9 cellular contexts compared by ENCODE assay signal in the genomic region with DNA sequence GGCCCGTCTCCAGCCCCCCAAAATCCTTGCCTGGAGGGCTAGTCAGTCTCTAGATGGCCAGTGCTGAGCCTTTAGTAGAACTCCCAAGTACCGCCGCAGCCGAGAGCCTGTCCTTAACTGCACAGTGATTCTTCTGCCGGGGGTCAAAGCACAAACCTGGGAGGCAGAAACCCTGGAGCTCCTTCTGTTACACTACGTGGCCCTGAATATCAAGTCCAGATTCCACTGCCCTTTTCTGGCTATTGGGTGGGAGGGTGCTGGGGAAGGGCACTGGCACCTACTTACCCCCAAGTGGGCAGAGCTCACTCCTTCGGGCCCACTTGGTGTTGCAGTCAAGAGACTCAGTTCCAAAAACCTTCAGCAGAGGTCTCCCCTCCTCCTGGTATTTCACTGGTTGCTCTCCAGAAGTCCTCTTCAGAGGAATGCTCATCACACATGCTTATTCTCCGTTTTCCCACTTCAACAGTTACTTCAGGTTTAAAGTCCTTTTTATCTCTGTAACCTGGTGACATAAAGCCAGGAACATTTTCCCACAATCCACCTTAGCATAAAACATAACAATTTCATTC. TPM values are rescaled to one million over a fixed set of nuclear protein-coding genes. Genes with fewer than 3 reads are reported as not detected.
DNase-seq lines count a peak whose midpoint lies in the region; ATAC-seq and TF ChIP-seq lines count a peak whose summit lies in the region.
"Had no signal": no experiment of that assay in that cellular context is flagged by ENCODE, and none has a peak within 500 bp of the region (broad histone marks: within the 10 kb centered on the region; RNA-seq: fewer than 3 reads in every experiment).

No MANE protein-coding gene starts in this region.

- H3K9me3 ChIP-seq in prostate gland: no peaks in the 10 kb centered on the region

- no peaks in the 10 kb centered on the region for H3K9me3 Mint-ChIP-seq in natural killer cell
- no peaks in the 10 kb centered on the region for H3K9me3 Mint-ChIP-seq in natural killer cell treated with Interleukin-12 subunit alpha and Interleukin-12 subunit beta and Interleukin-15 and Interleukin-18, amount 100 ng/mL, for 72 hours
- H3K9me3 Mint-ChIP-seq: activated naive CD4-positive, alpha-beta T cell treated with anti-CD3 and anti-CD28 coated beads, Interleukin-2, amount 50 U/mL, for 24 hours had no signal

- intact Hi-C loops in natural killer cell (cut with micrococcal nuclease) (no loop called here), prostate gland (cut with DNase I) (loop anchor here (5.0 kb wide), 1 partner anchor 109 kb away; no protein-coding TSS in a partner anchor)

- peaks cover 16 to 26% of the 10 kb centered on the region in 2 donors for H3K4me1 Mint-ChIP-seq in natural killer cell
- H3K4me1 Mint-ChIP-seq in natural killer cell treated with Interleukin-12 subunit alpha and Interleukin-12 subunit beta and Interleukin-15 and Interleukin-18, amount 100 ng/mL, for 72 hours (ENCODE audit: low read depth in 2 of 2): peaks cover 19 to 23% of the 10 kb centered on the region in 2 donors

- H3K27ac ChIP-seq in prostate gland: no peak overlapping the region

- H3K27me3 ChIP-seq in prostate gland (replicated peaks; ENCODE audit: insufficient read depth): no peaks in the 10 kb centered on the region

- peaks cover 20% of the 10 kb centered on the region for H3K36me3 Mint-ChIP-seq in natural killer cell
- H3K36me3 Mint-ChIP-seq in natural killer cell treated with Interleukin-12 subunit alpha and Interleukin-12 subunit beta and Interleukin-15 and Interleukin-18, amount 100 ng/mL, for 72 hours: peaks cover 15% of the 10 kb centered on the region

- WGBS in prostate gland: 75% methylated on average over 8 of the region's 8 CpGs

- no peak overlapping the region for H3K4me3 Mint-ChIP-seq in natural killer cell
- no peak overlapping the region for H3K4me3 Mint-ChIP-seq in natural killer cell treated with Interleukin-12 subunit alpha and Interleukin-12 subunit beta and Interleukin-15 and Interleukin-18, amount 100 ng/mL, for 72 hours
- H3K4me3 Mint-ChIP-seq: activated naive CD4-positive, alpha-beta T cell treated with anti-CD3 and anti-CD28 coated beads, Interleukin-2, amount 50 U/mL, for 24 hours had no signal

- H3K27ac Mint-ChIP-seq in natural killer cell: peak overlapping the region; percentile 26 to 53
- H3K27ac Mint-ChIP-seq in natural killer cell treated with Interleukin-12 subunit alpha and Interleukin-12 subunit beta and Interleukin-15 and Interleukin-18, amount 100 ng/mL, for 72 hours: peak overlapping the region in 1 of 2 donors; percentile 65
- H3K27ac Mint-ChIP-seq: activated naive CD4-positive, alpha-beta T cell treated with anti-CD3 and anti-CD28 coated beads, Interleukin-2, amount 50 U/mL, for 24 hours had no signal

- ATAC-seq in natural killer cell: no peak
- no peak for ATAC-seq in natural killer cell treated with Interleukin-12 subunit alpha and Interleukin-12 subunit beta and Interleukin-15 and Interleukin-18, amount 100 ng/mL, for 72 hours
- ATAC-seq in GM19035 (IDR thresholded peaks at IDR 0.05; ENCODE audit: unreplicated experiment): no peak

- DNase-seq in natural killer cell: no peak
- no peak for DNase-seq in natural killer cell treated with Interleukin-12 subunit alpha and Interleukin-12 subunit beta and Interleukin-15 and Interleukin-18, amount 100 ng/mL, for 72 hours (ENCODE audit: low spot score)
- peak; percentile 42 for DNase-seq in amniotic epithelial cell (ENCODE audit: low read depth)
- peak; percentile 7 for DNase-seq in kidney glomerular epithelial cell (lab: John Stamatoyannopoulos, UW)
- DNase-seq in stimulated activated CD4-positive, alpha-beta T cell treated with anti-CD3 and anti-CD28 coated beads, Interleukin-15, amount 100 ng/mL, for 24 hours: no peak
- no peak for DNase-seq in prostate gland (ENCODE audit: low spot score)
- no peak for DNase-seq in RKO (ENCODE audit: low spot score)

- no peaks in the 10 kb centered on the region for H3K36me3 ChIP-seq in prostate gland

- no peaks in the 10 kb centered on the region for H3K27me3 Mint-ChIP-seq in natural killer cell (ENCODE audit: low read depth in 2 of 2)
- H3K27me3 Mint-ChIP-seq in natural killer cell treated with Interleukin-12 subunit alpha and Interleukin-12 subunit beta and Interleukin-15 and Interleukin-18, amount 100 ng/mL, for 72 hours: no peaks in the 10 kb centered on the region
- H3K27me3 Mint-ChIP-seq: activated naive CD4-positive, alpha-beta T cell treated with anti-CD3 and anti-CD28 coated beads, Interleukin-2, amount 50 U/mL, for 24 hours had no signal

- TF ChIP-seq CTCF in natural killer cell (IDR thresholded peaks at IDR 0.05): no peak
- peak in 2 of 4 experiments; percentile 6 to 28 for TF ChIP-seq CTCF in prostate gland (IDR thresholded peaks at IDR 0.05)

- no peak for TF ChIP-seq POLR2A in prostate gland (IDR thresholded peaks at IDR 0.05)

- H3K4me1 ChIP-seq in prostate gland (replicated peaks): no peaks in the 10 kb centered on the region

- no peak overlapping the region for H3K4me3 ChIP-seq in prostate gland

RNA-seq across cellular contexts. Expression of gene PDHB, which starts 10.8 kb away (rescaled TPM):
- 10 to 100 TPM; 33.7 to 52.4 (median 39.9) TPM for total RNA-seq in natural killer cell
- total RNA-seq in natural killer cell treated with Interleukin-12 subunit alpha and Interleukin-12 subunit beta and Interleukin-15 and Interleukin-18, amount 100 ng/mL, for 72 hours: 10 to 100 TPM; 30.6 to 41.7 TPM
- total RNA-seq in prostate gland: 100 to 1,000 TPM in 1 of 2 donors, 10 to 100 TPM in 1; 69.6 to 129 TPM

Comparison
In these comparisons a context has a peak if more than half of its experiments do, and no peak if none do; other contexts are left out.
1. DNase-seq: peak in amniotic epithelial cell (single experiment) and kidney glomerular epithelial cell (single experiment); none in natural killer cell (single experiment), natural killer cell treated with Interleukin-12 subunit alpha and Interleukin-12 subunit beta and Interleukin-15 and Interleukin-18, amount 100 ng/mL, for 72 hours (single experiment), stimulated activated CD4-positive, alpha-beta T cell treated with anti-CD3 and anti-CD28 coated beads, Interleukin-15, amount 100 ng/mL, for 24 hours (single experiment), prostate gland (single experiment) and RKO (single experiment).